8 cellular contexts compared by ENCODE assay signal in genomic region chr12:49200882-49201594, GRCh38. TPM values are rescaled to one million over a fixed set of nuclear protein-coding genes. Genes with fewer than 3 reads are reported as not detected.
DNase-seq lines count a peak whose midpoint lies in the region; ATAC-seq and TF ChIP-seq lines count a peak whose summit lies in the region.

No MANE protein-coding gene starts in this region.

- no peaks in the 10 kb centered on the region for H3K9me3 ChIP-seq in DND-41 (ENCODE audit: insufficient read depth, low read length, severe bottlenecking)
- no peaks in the 10 kb centered on the region for H3K9me3 ChIP-seq in Loucy (ENCODE audit: insufficient read depth, low read depth, low read length)
- no peaks in the 10 kb centered on the region for H3K9me3 ChIP-seq in Panc1 (ENCODE audit: control insufficient read depth, insufficient read depth, low read depth, low read length)

- CTCF ChIA-PET in Panc1 (lab: Charles Lee): interaction anchor here (0.6 kb wide), 1 partner anchor 34 kb away, joined by 4 read pairs; no protein-coding TSS in a partner anchor

- peak overlapping the region; percentile 57 for H2AFZ ChIP-seq in DND-41 (ENCODE audit: low read depth, low read length)
- H2AFZ ChIP-seq in Loucy (ENCODE audit: low read length): peak overlapping the region; percentile 57

- 0 out of 2 replicates have a peak, but pooled peaks cover 5% of the 10 kb centered on the region for H3F3A ChIP-seq in Loucy (ENCODE audit: low read depth)

- no peaks in the 10 kb centered on the region for H3K9me2 ChIP-seq in Loucy (replicated peaks; ENCODE audit: low read depth, low read length)

- H3K4me2 ChIP-seq in DND-41 (ENCODE audit: insufficient read depth, low read length) (peak overlapping the region; percentile 21; the same call in 1 of the 2 replicates), Loucy (ENCODE audit: low read depth, low read length, poor library complexity, severe bottlenecking) (peak overlapping the region; percentile 53)

- no peaks in the 10 kb centered on the region for H3K79me2 ChIP-seq in DND-41 (ENCODE audit: insufficient read depth, low read length)
- no peaks in the 10 kb centered on the region for H3K79me2 ChIP-seq in Loucy (ENCODE audit: insufficient read depth, low read length)

- DNase-seq in DND-41 (no peak), Panc1 (ENCODE audit: low read depth, low spot score) (peak; percentile 85), choroid plexus epithelial cell (ENCODE audit: low read depth) (peak; percentile 92), left lobe of liver (ENCODE audit: low spot score) (no peak), substantia nigra (lab: John Stamatoyannopoulos, UW) (no peak)

- H3K4me1 ChIP-seq in DND-41 (ENCODE audit: insufficient read depth, low read length) (peaks cover 16% of the 10 kb centered on the region), Loucy (ENCODE audit: insufficient read depth, low read length, poor library complexity, severe bottlenecking) (peaks cover 30% of the 10 kb centered on the region), Panc1 (ENCODE audit: control insufficient read depth, insufficient read depth, low read length) (peaks cover 11% of the 10 kb centered on the region; the same call in 1 of the 2 replicates)

- H3K9ac ChIP-seq in DND-41 (ENCODE audit: low read depth, low read length) (no peak overlapping the region), Loucy (ENCODE audit: low read depth, low read length, poor library complexity, severe bottlenecking) (peak overlapping the region; percentile 52)

- no TSS peak for BruUV-seq in Panc1 (replicated peaks; lab: Mats Ljungman, UMichigan)

- H3K4me3 ChIP-seq in DND-41 (ENCODE audit: low read depth in 1 of 2, low read length in 2 of 2) (0 out of 4 replicates have a peak overlapping the region, but pooled peaks of 1 of the 2 experiments have one; percentile 4), Loucy (ENCODE audit: low read length, poor library complexity, severe bottlenecking) (peak overlapping the region; percentile 46), Panc1 (ENCODE audit: low read depth in 2 of 2, low read length in 2 of 2) (no peak overlapping the region; a peak in 1 of 4 replicates), choroid plexus epithelial cell (ENCODE audit: low read depth, low read length) (no peak overlapping the region)

- intact Hi-C loops in Panc1 (cut with micrococcal nuclease; ENCODE audit: unreplicated experiment): no loop called here

- H4K20me1 ChIP-seq in DND-41 (ENCODE audit: insufficient read depth, low read length): no peaks in the 10 kb centered on the region
- no peaks in the 10 kb centered on the region for H4K20me1 ChIP-seq in Loucy (ENCODE audit: insufficient read depth, low read length, poor library complexity, severe bottlenecking)

- no peak for TF ChIP-seq CTCF in DND-41 (IDR thresholded peaks at IDR 0.05; ENCODE audit: borderline replicate concordance, extremely low read depth, low read length, poor library complexity, severe bottlenecking)
- TF ChIP-seq CTCF in Loucy (conservative IDR thresholded peaks at IDR 0.05; ENCODE audit: low read length): no peak
- TF ChIP-seq CTCF in Panc1 (IDR thresholded peaks at IDR 0.05): no peak
- no peak for TF ChIP-seq CTCF in choroid plexus epithelial cell (conservative IDR thresholded peaks at IDR 0.05; ENCODE audit: low read depth, low read length)

- H3K36me3 ChIP-seq in DND-41 (ENCODE audit: insufficient read depth, low read length) (no peaks in the 10 kb centered on the region), Loucy (ENCODE audit: insufficient read depth, low read length) (no peaks in the 10 kb centered on the region), Panc1 (ENCODE audit: control insufficient read depth, insufficient read depth, low read length) (no peaks in the 10 kb centered on the region)

- no peak overlapping the region for H3K27ac ChIP-seq in DND-41 (ENCODE audit: low read length)
- peak overlapping the region; percentile 45; the same call in 1 of the 2 replicates for H3K27ac ChIP-seq in Panc1 (ENCODE audit: low read length)
- H3K27ac ChIP-seq in substantia nigra (ENCODE audit: low read depth, low read length, poor library complexity, severe bottlenecking): peak overlapping the region; percentile 49

- in situ Hi-C loops in Panc1 (cut with HindIII; ENCODE audit: low pct_unique_long_range_greater_than_20kb, low sequenced_read_pairs): no loop called here

- peak; percentile 73 for ATAC-seq in DND-41 (ENCODE audit: insufficient read depth, low read depth)
- peak; percentile 82 for ATAC-seq in Panc1
- ATAC-seq in left lobe of liver: peak; percentile 67
- no peak for ATAC-seq in HG03025 (IDR thresholded peaks at IDR 0.05; ENCODE audit: low FRiP score, unreplicated experiment)
- no peak for ATAC-seq in HG03045 (IDR thresholded peaks at IDR 0.05; ENCODE audit: unreplicated experiment)

- H3K27me3 ChIP-seq in DND-41 (ENCODE audit: insufficient read depth, low read length, poor library complexity): no peaks in the 10 kb centered on the region
- H3K27me3 ChIP-seq in Loucy (ENCODE audit: insufficient read depth, low read length, poor library complexity, severe bottlenecking): no peaks in the 10 kb centered on the region
- no peaks in the 10 kb centered on the region for H3K27me3 ChIP-seq in Panc1 (ENCODE audit: control insufficient read depth, insufficient read depth, low read length)

- POLR2A ChIA-PET in Panc1 (lab: Charles Lee): interaction anchor here (0.7 to 1.2 kb wide), 2 partner anchors 11 to 69 kb away, joined by 3 to 4 read pairs; no protein-coding TSS in a partner anchor

RNA-seq across cellular contexts. Expression of gene TUBA1A, which starts 12.2 kb away (rescaled TPM):
- total RNA-seq in Panc1 (2021; ENCODE audit: unreplicated experiment) (133 TPM), left lobe of liver (4.8 TPM)
- 381 TPM for polyA plus RNA-seq in Panc1 (2012; ENCODE audit: insufficient read length)

Comparison
In these comparisons a context has a peak if more than half of its experiments do, and no peak if none do; other contexts are left out.
1. ATAC-seq: peak in DND-41 (single experiment), Panc1 (single experiment) and left lobe of liver (single experiment); none in HG03025 (single experiment) and HG03045 (single experiment).
2. DNase-seq: peak in Panc1 (single experiment) and choroid plexus epithelial cell (single experiment); none in DND-41 (single experiment), left lobe of liver (single experiment) and substantia nigra (0 of 49).
3. RNA of gene TUBA1A, which starts 12.2 kb away (total RNA-seq): 133 TPM in Panc1 (single experiment); 4.8 TPM in left lobe of liver (single experiment); every median in the first group is over 10 times any median in the second.